Comparison of ENCODE assay signal across 8 cellular contexts in the genomic region with DNA sequence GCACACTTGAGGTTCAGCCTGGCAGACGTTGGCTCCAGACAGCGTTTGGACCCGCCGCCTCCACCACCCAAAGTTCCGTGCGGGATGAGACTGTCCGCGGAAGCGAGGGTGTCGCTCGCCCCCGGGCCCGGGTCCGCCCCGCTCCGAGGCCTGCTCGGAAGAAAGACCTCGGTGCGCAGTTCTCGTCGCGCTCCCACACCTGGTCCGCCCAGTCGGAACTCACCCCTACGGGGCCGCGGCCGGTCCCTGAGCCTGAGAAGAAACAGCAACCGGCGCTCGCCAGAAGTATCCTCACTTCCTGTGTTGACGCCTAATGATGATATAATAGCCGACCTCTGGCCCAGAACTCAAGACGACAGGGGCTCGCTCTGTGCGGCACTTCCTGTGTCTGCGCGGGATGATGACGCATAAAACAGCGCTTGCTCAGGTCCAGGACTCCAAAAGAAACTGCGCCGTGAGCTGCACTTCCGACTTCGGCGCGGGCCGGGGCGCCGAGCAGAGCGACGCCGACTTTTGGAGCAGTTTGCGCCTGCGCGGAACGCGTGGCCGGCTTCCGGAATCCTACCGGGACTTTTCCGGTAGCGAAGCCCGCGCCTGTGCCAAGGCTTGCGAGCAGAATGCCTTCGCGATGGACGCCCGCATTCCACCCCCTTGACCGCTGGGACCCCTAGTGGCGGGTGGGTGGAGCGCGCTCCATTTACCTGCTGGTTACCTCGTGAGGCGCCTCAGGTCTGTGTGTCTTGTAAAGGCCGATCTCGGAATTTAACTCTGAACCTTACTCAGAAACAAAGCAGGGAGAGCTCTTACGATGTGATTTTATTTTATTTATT. TPM values are rescaled to one million over a fixed set of nuclear protein-coding genes. Genes with fewer than 3 reads are reported as not detected.
DNase-seq lines count a peak whose midpoint lies in the region; ATAC-seq and TF ChIP-seq lines count a peak whose summit lies in the region.
"Not testable (repeated sequence)": the region's sequence is repeated elsewhere in the genome, so short reads cannot be mapped to it uniquely, and the experiment has no call there.

Gene CDK11A, minus strand, starts transcription at position 323 of the 830 bp plus-strand sequence. CDS start 1,539 bp downstream, outside the sequence.

- not testable (repeated sequence) for H3K27me3 ChIP-seq in kidney epithelial cell (ENCODE audit: control insufficient read depth, insufficient read depth, low read length)

- not testable (repeated sequence) for H3K36me3 ChIP-seq in kidney epithelial cell (ENCODE audit: control insufficient read depth, insufficient read depth, low read length)

- peak within 1 kb of the TSS; percentile 70 for H3K4me3 ChIP-seq in kidney epithelial cell (ENCODE audit: low read depth, low read length)

- ATAC-seq in GM19025 (IDR thresholded peaks at IDR 0.05; ENCODE audit: low read depth, unreplicated experiment) = peak; percentile 95
- peak; percentile 90 for ATAC-seq in HG03354 (IDR thresholded peaks at IDR 0.05; ENCODE audit: poor library complexity, severe bottlenecking, unreplicated experiment)

- DNase-seq in AG20443 (ENCODE audit: low spot score) = peak; percentile 93
- peak; percentile 98 for DNase-seq in NCI-H460 (ENCODE audit: extremely low read depth, low read depth)
- DNase-seq in activated CD4-positive, CD25-positive, alpha-beta regulatory T cell treated with anti-CD3 and anti-CD28 coated beads, Interleukin-2, amount 50 U/mL, for 72 hours = peak; percentile 95
- DNase-seq in cerebellar nuclear complex (lab: John Stamatoyannopoulos, UW) = peak; percentile 76 to 89
- peak; percentile 100 for DNase-seq in kidney epithelial cell (ENCODE audit: low read depth)
- DNase-seq in stimulated activated CD4-positive, alpha-beta T cell treated with anti-CD3 and anti-CD28 coated beads, Interleukin-15, amount 100 ng/mL, for 48 hours (ENCODE audit: low read depth in 2 of 2) = peak; percentile 96 to 99

- TF ChIP-seq CTCF in kidney epithelial cell (IDR thresholded peaks at IDR 0.05; ENCODE audit: insufficient read depth, low read length, poor library complexity, severe bottlenecking) = peak; percentile 1

RNA-seq across cellular contexts. Expression of gene CDK11A, which starts in this region (rescaled TPM):
- total RNA-seq in NCI-H460 (2014; rRNA removed; shearing (Covaris generic)) = 11.5 and 17.3 TPM in 2 replicates
- 55.1 and 61.3 TPM in 2 replicates for polyA plus RNA-seq in NCI-H460 (2014; cell fraction: nucleus; rRNA removed)
- 14.2 and 14.9 TPM in 2 replicates for total RNA-seq in kidney epithelial cell

Comparison
In these comparisons a context has a peak if more than half of its experiments do, and no peak if none do; other contexts are left out.
1. Peak in every context shown above with its lines: DNase-seq, ATAC-seq and H3K4me3 ChIP-seq.